ENCODE assay signal across 1 cellular context in genomic region chr9:93391898-93392297, GRCh38.
TF ChIP-seq lines count a peak whose summit lies in the region.

No MANE protein-coding gene starts in this region.

TF ChIP-seq in WTC11, 78 proteins besides CTCF, POLR2A, EP300 and RAD21 (continued from another document):
- TF ChIP-seq MAX (CRISPR knock-in tag; IDR thresholded peaks at IDR 0.05) (no peak), ZNF138 (CRISPR knock-in tag; conservative IDR thresholded peaks at IDR 0.05) (no peak), E2F1 (CRISPR knock-in tag; IDR thresholded peaks at IDR 0.05) (no peak), EMX1 (CRISPR knock-in tag; IDR thresholded peaks at IDR 0.05) (no peak), GRHL2 (CRISPR knock-in tag; IDR thresholded peaks at IDR 0.05; ENCODE audit: insufficient replicate concordance, severe bottlenecking) (no peak), E2F4 (CRISPR knock-in tag; IDR thresholded peaks at IDR 0.05; ENCODE audit: borderline replicate concordance, low read depth) (no peak), PRRX2 (CRISPR knock-in tag; IDR thresholded peaks at IDR 0.05) (no peak)
